Comparison of ENCODE assay signal across 15 cellular contexts in genomic region chr6:4935486-4935885, GRCh38.
A peak's percentile ranks its signal among the peaks of the same experiment; 100 is the strongest.
DNase-seq lines count a peak whose midpoint lies in the region; ATAC-seq lines count a peak whose summit lies in the region.
"Had no signal": no experiment of that assay in that cellular context is flagged by ENCODE, and none has a peak within 500 bp of the region (broad histone marks: within the 10 kb centered on the region; RNA-seq: fewer than 3 reads in every experiment).

No MANE protein-coding gene starts in this region.

- no peaks in the 10 kb centered on the region; the same call in 1 of the 2 replicates for H3K36me3 ChIP-seq in MG63

- no peaks in the 10 kb centered on the region for H3K9me3 ChIP-seq in MG63
- H3K9me3 ChIP-seq: ascending aorta, SK-N-SH, tibial nerve had no signal

- H3K36me3 Mint-ChIP-seq in activated CD8-positive, alpha-beta memory T cell treated with anti-CD3 and anti-CD28 coated beads, Interleukin-2, amount 10 ng/mL, durations not matched to agents 7 days and 5 days: peaks cover 4% of the 10 kb centered on the region
- peaks cover 43% of the 10 kb centered on the region for H3K36me3 Mint-ChIP-seq in activated T-helper 17 cell treated with anti-CD3 and anti-CD28 coated beads, Interleukin-2, amount 50 U/mL, for 72 hours (ENCODE audit: low read depth)

- H3K27ac Mint-ChIP-seq in activated CD8-positive, alpha-beta memory T cell treated with anti-CD3 and anti-CD28 coated beads, Interleukin-2, amount 10 ng/mL, durations not matched to agents 7 days and 5 days: peak overlapping the region; percentile 65
- H3K27ac Mint-ChIP-seq in activated T-helper 17 cell treated with anti-CD3 and anti-CD28 coated beads, Interleukin-2, amount 50 U/mL, for 72 hours: no peak overlapping the region

- peak; percentile 84 for ATAC-seq in activated CD8-positive, alpha-beta memory T cell treated with anti-CD3 and anti-CD28 coated beads, Interleukin-2, amount 10 ng/mL, durations not matched to agents 7 days and 5 days
- ATAC-seq in HG02852 (IDR thresholded peaks at IDR 0.05; ENCODE audit: unreplicated experiment): peak; percentile 68
- ATAC-seq in activated T-helper 17 cell treated with anti-CD3 and anti-CD28 coated beads, Interleukin-2, amount 50 U/mL, for 72 hours (replicated peaks): peak; percentile 87
- ATAC-seq: foreskin keratinocyte, right cardiac atrium had no signal

- no peak overlapping the region for H3K4me3 Mint-ChIP-seq in activated CD8-positive, alpha-beta memory T cell treated with anti-CD3 and anti-CD28 coated beads, Interleukin-2, amount 10 ng/mL, durations not matched to agents 7 days and 5 days
- H3K4me3 Mint-ChIP-seq in activated T-helper 17 cell treated with anti-CD3 and anti-CD28 coated beads, Interleukin-2, amount 50 U/mL, for 72 hours: peak overlapping the region; percentile 44
- H3K4me3 Mint-ChIP-seq: H9 had no signal

- no peaks in the 10 kb centered on the region for H3K9me3 Mint-ChIP-seq in activated CD8-positive, alpha-beta memory T cell treated with anti-CD3 and anti-CD28 coated beads, Interleukin-2, amount 10 ng/mL, durations not matched to agents 7 days and 5 days (ENCODE audit: low read depth)
- H3K9me3 Mint-ChIP-seq in activated T-helper 17 cell treated with anti-CD3 and anti-CD28 coated beads, Interleukin-2, amount 50 U/mL, for 72 hours: no peaks in the 10 kb centered on the region
- H3K9me3 Mint-ChIP-seq: H9 had no signal

- H3K4me1 Mint-ChIP-seq in activated CD8-positive, alpha-beta memory T cell treated with anti-CD3 and anti-CD28 coated beads, Interleukin-2, amount 10 ng/mL, durations not matched to agents 7 days and 5 days: peaks cover 50% of the 10 kb centered on the region
- H3K4me1 Mint-ChIP-seq in activated T-helper 17 cell treated with anti-CD3 and anti-CD28 coated beads, Interleukin-2, amount 50 U/mL, for 72 hours: peaks cover 39% of the 10 kb centered on the region

- no peaks in the 10 kb centered on the region for H3K27me3 Mint-ChIP-seq in activated CD8-positive, alpha-beta memory T cell treated with anti-CD3 and anti-CD28 coated beads, Interleukin-2, amount 10 ng/mL, durations not matched to agents 7 days and 5 days
- H3K27me3 Mint-ChIP-seq in activated T-helper 17 cell treated with anti-CD3 and anti-CD28 coated beads, Interleukin-2, amount 50 U/mL, for 72 hours: no peaks in the 10 kb centered on the region

- DNase-seq in activated CD8-positive, alpha-beta memory T cell treated with anti-CD3 and anti-CD28 coated beads, Interleukin-2, amount 10 ng/mL, durations not matched to agents 7 days and 5 days: peak; percentile 76
- DNase-seq in activated CD8-positive, alpha-beta memory T cell treated with anti-CD3 and anti-CD28 coated beads, Interleukin-2, amount 50 U/mL, for 48 hours: no peak
- peak; percentile 15 to 24 for DNase-seq in stimulated activated CD8-positive, alpha-beta memory T cell treated with anti-CD3 and anti-CD28 coated beads, Interleukin-15, amount 100 ng/mL, for 48 hours (ENCODE audit: low read depth in 2 of 2)
- DNase-seq in MG63: no peak
- DNase-seq in DMS79 (lab: John Stamatoyannopoulos, UW): no peak
- no peak for DNase-seq in hypothalamus (lab: John Stamatoyannopoulos, UW)
- DNase-seq: foreskin keratinocyte, H9, NCI-H146, right cardiac atrium, SK-N-SH had no signal

- no peaks in the 10 kb centered on the region for H3K27me3 ChIP-seq in MG63
- H3K27me3 ChIP-seq: ascending aorta, foreskin keratinocyte, tibial nerve had no signal

- no peak overlapping the region for H3K4me3 ChIP-seq in MG63
- H3K4me3 ChIP-seq: ascending aorta, tibial nerve had no signal

- CTCF ChIA-PET in activated CD8-positive, alpha-beta memory T cell treated with anti-CD3 and anti-CD28 coated beads, Interleukin-2, amount 10 ng/mL, durations not matched to agents 7 days and 5 days (lab: Charles Lee): interaction anchor here (0.8 kb wide), 2 partner anchors 11 to 133 kb away, joined by 3 read pairs; no protein-coding TSS in a partner anchor

Comparison
In these comparisons a context has a peak if more than half of its experiments do, and no peak if none do; other contexts are left out.
1. DNase-seq: peak in activated CD8-positive, alpha-beta memory T cell treated with anti-CD3 and anti-CD28 coated beads, Interleukin-2, amount 10 ng/mL, durations not matched to agents 7 days and 5 days (single experiment) and stimulated activated CD8-positive, alpha-beta memory T cell treated with anti-CD3 and anti-CD28 coated beads, Interleukin-15, amount 100 ng/mL, for 48 hours (2 of 2); none in activated CD8-positive, alpha-beta memory T cell treated with anti-CD3 and anti-CD28 coated beads, Interleukin-2, amount 50 U/mL, for 48 hours (single experiment), MG63 (single experiment), DMS79 (single experiment) and hypothalamus (0 of 51).
2. Peak in every context shown above with its lines, with median percentiles within 50 percentile points of each other: ATAC-seq.